ENCODE assay signal across 8 cellular contexts in the genomic region with DNA sequence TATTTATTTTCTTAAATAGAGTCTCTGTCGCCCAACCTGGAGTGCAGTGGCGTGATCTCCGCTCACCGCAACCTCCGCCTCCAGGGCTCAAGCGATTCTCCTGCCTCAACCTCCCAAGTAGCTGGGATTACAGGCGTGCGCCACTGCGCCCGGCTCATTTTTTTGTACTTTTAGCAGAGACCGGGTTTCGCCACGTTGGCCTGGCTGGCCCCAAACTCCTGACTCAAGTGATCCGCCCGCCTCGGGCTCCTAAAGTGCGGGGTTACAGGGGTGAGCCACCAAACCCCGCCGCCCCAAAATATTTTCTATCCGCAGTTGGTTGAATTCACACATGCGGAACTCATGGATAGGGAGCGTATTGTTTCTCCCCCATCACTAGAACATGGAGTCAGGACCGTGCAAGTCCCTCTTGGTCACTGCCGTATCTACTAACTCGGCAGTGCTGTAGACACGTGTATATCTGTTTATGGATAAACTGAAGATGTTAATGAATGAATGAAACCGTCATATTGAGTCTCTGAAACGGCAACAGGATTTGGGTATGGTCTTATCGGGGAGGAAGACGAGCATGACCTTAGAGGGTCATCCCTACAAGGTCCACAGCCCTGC. TPM values are rescaled to one million over a fixed set of nuclear protein-coding genes. Genes with fewer than 3 reads are reported as not detected.
DNase-seq lines count a peak whose midpoint lies in the region; ATAC-seq and TF ChIP-seq lines count a peak whose summit lies in the region.

No MANE protein-coding gene starts in this region.

- H3K36me3 ChIP-seq in iPS-18a (ENCODE audit: control insufficient read depth, low read depth, low read length) (peaks cover 3% of the 10 kb centered on the region), subcutaneous abdominal adipose tissue (ENCODE audit: control insufficient read depth in 5 of 5, insufficient read depth in 5 of 5, low read length in 5 of 5) (no peaks in the 10 kb centered on the region)

- DNase-seq in activated CD8-positive, alpha-beta memory T cell treated with anti-CD3 and anti-CD28 coated beads, Interleukin-2, amount 50 U/mL, for 4 hours = peak; percentile 16
- DNase-seq in activated CD8-positive, alpha-beta memory T cell treated with anti-CD3 and anti-CD28 coated beads, Interleukin-2, amount 50 U/mL, for 48 hours = no peak
- no peak for DNase-seq in activated naive CD4-positive, alpha-beta T cell treated with anti-CD3 and anti-CD28 coated beads, Interleukin-2, amount 50 U/mL, for 72 hours (ENCODE audit: low spot score in 2 of 2)
- DNase-seq in GM10266 (ENCODE audit: extremely low spot score) = no peak

- peaks cover 0 to 18% of the 10 kb centered on the region in 2 donors for H3K36me3 Mint-ChIP-seq in activated naive CD4-positive, alpha-beta T cell treated with anti-CD3 and anti-CD28 coated beads, Interleukin-2, amount 50 U/mL, for 72 hours

- no peaks in the 10 kb centered on the region for H3K9me3 ChIP-seq in iPS-18a (ENCODE audit: control insufficient read depth, low read depth, low read length)
- no peaks in the 10 kb centered on the region for H3K9me3 ChIP-seq in subcutaneous abdominal adipose tissue (ENCODE audit: control insufficient read depth in 5 of 5, low read length in 5 of 5)

- H3K4me3 ChIP-seq in iPS-18a (ENCODE audit: low read length) (peak overlapping the region; percentile 93), subcutaneous abdominal adipose tissue (ENCODE audit: low read depth in 1 of 5, low read length in 5 of 5) (peak overlapping the region; percentile 87 to 96 (median 94))

- H3K9ac ChIP-seq in iPS-18a (ENCODE audit: low read length) (peak overlapping the region; percentile 96), subcutaneous abdominal adipose tissue (ENCODE audit: low read length in 5 of 5) (peak overlapping the region; percentile 35 to 96 (median 94))

- H3K27ac Mint-ChIP-seq in activated naive CD4-positive, alpha-beta T cell treated with anti-CD3 and anti-CD28 coated beads, Interleukin-2, amount 50 U/mL, for 72 hours = peak overlapping the region; percentile 95 to 97

- peak overlapping the region; percentile 83 for H3K27ac ChIP-seq in iPS-18a (ENCODE audit: low read length)
- H3K27ac ChIP-seq in subcutaneous abdominal adipose tissue (ENCODE audit: low read depth, low read length) = peak overlapping the region; percentile 93

- H3K9me3 Mint-ChIP-seq in activated naive CD4-positive, alpha-beta T cell treated with anti-CD3 and anti-CD28 coated beads, Interleukin-2, amount 50 U/mL, for 72 hours = no peaks in the 10 kb centered on the region

- no peak for TF ChIP-seq CTCF in GM10266 (IDR thresholded peaks at IDR 0.05; ENCODE audit: control insufficient read depth, insufficient read depth, low read depth, missing control alignments)

- H3K4me1 ChIP-seq in iPS-18a (ENCODE audit: control insufficient read depth, low read depth, low read length) = peaks cover 17% of the 10 kb centered on the region
- peaks cover 2 to 35% (median 32%) of the 10 kb centered on the region in 5 donors for H3K4me1 ChIP-seq in subcutaneous abdominal adipose tissue (ENCODE audit: control insufficient read depth in 5 of 5, insufficient read depth in 5 of 5, low read length in 5 of 5)

- H3K27me3 ChIP-seq in iPS-18a (ENCODE audit: control insufficient read depth, insufficient read depth, low read length) (no peaks in the 10 kb centered on the region), subcutaneous abdominal adipose tissue (ENCODE audit: control insufficient read depth in 5 of 5, insufficient read depth in 4 of 5, low read length in 5 of 5) (no peaks in the 10 kb centered on the region)

- ATAC-seq in activated naive CD4-positive, alpha-beta T cell treated with anti-CD3 and anti-CD28 coated beads, Interleukin-2, amount 50 U/mL, for 72 hours = no peak
- ATAC-seq in GM19395 (IDR thresholded peaks at IDR 0.05; ENCODE audit: unreplicated experiment) = no peak
- no peak for ATAC-seq in GM21737 (IDR thresholded peaks at IDR 0.05; ENCODE audit: unreplicated experiment)

RNA-seq across cellular contexts. Expression of gene MKKS, which starts 0.9 kb away (rescaled TPM):
- total RNA-seq in activated naive CD4-positive, alpha-beta T cell treated with anti-CD3 and anti-CD28 coated beads, Interleukin-2, amount 50 U/mL, for 72 hours = 1 to 10 TPM; 2.2 to 6.4 TPM

RNA-seq across cellular contexts. Expression of gene SLX4IP, which starts 2.0 kb away (rescaled TPM):
- 1 to 10 TPM; 3.8 to 9.1 TPM for total RNA-seq in activated naive CD4-positive, alpha-beta T cell treated with anti-CD3 and anti-CD28 coated beads, Interleukin-2, amount 50 U/mL, for 72 hours
